In genomic region chr10:78424721-78425120, GRCh38 we compare ENCODE assay signal across 13 cellular contexts.
DNase-seq lines count a peak whose midpoint lies in the region; ATAC-seq and TF ChIP-seq lines count a peak whose summit lies in the region.
"Had no signal": no experiment of that assay in that cellular context is flagged by ENCODE, and none has a peak within 500 bp of the region (broad histone marks: within the 10 kb centered on the region; RNA-seq: fewer than 3 reads in every experiment).

No MANE protein-coding gene starts in this region.

- TF ChIP-seq CTCF in OCI-LY1 (IDR thresholded peaks at IDR 0.05; ENCODE audit: low read length) = peak; percentile 36; the same call in 1 of the 2 replicates
- TF ChIP-seq CTCF in epithelial cell of proximal tubule (conservative IDR thresholded peaks at IDR 0.05; ENCODE audit: low read depth, low read length) = peak; percentile 49
- no peak for TF ChIP-seq CTCF in upper lobe of right lung (IDR thresholded peaks at IDR 0.05)
- TF ChIP-seq CTCF in vagina (IDR thresholded peaks at IDR 0.05) = no peak

- H3K4me3 ChIP-seq in OCI-LY1 (ENCODE audit: low read depth, low read length, poor library complexity, severe bottlenecking) = no peak overlapping the region
- no peak overlapping the region for H3K4me3 ChIP-seq in epithelial cell of proximal tubule (ENCODE audit: low read depth, low read length)
- H3K4me3 ChIP-seq in upper lobe of right lung = no peak overlapping the region
- H3K4me3 ChIP-seq in vagina = no peak overlapping the region
- H3K4me3 ChIP-seq: dorsolateral prefrontal cortex had no signal

- H3K27me3 Mint-ChIP-seq in activated CD4-positive, alpha-beta T cell treated with anti-CD3 and anti-CD28 coated beads, Interleukin-2, amount 10 ng/mL, durations not matched to agents 24 days and 14 days = peaks cover 25% of the 10 kb centered on the region

- H3K4me1 Mint-ChIP-seq in activated CD4-positive, alpha-beta T cell treated with anti-CD3 and anti-CD28 coated beads, Interleukin-2, amount 10 ng/mL, durations not matched to agents 24 days and 14 days = no peaks in the 10 kb centered on the region
- H3K4me1 Mint-ChIP-seq: CD4-positive, CD25-positive, alpha-beta regulatory T cell had no signal

- H3K79me2 ChIP-seq in OCI-LY1 (ENCODE audit: insufficient read depth, low read length) = no peaks in the 10 kb centered on the region

- H3F3A ChIP-seq in OCI-LY1 (ENCODE audit: insufficient read depth, low read length) = no peaks in the 10 kb centered on the region

- TF ChIP-seq POLR2A in GM18505 (IDR thresholded peaks at IDR 0.05; ENCODE audit: borderline replicate concordance, extremely low read depth, insufficient read depth, insufficient read length) (no peak), vagina (IDR thresholded peaks at IDR 0.05) (no peak)

- peaks cover under 1% of the 10 kb centered on the region; the same call in 1 of the 2 replicates for H3K27me3 ChIP-seq in OCI-LY1 (ENCODE audit: insufficient read depth, low read length)
- H3K27me3 ChIP-seq in upper lobe of right lung = no peaks in the 10 kb centered on the region
- H3K27me3 ChIP-seq in vagina = no peaks in the 10 kb centered on the region
- H3K27me3 ChIP-seq: dorsolateral prefrontal cortex had no signal

- no peak overlapping the region for H3K27ac Mint-ChIP-seq in activated CD4-positive, alpha-beta T cell treated with anti-CD3 and anti-CD28 coated beads, Interleukin-2, amount 10 ng/mL, durations not matched to agents 24 days and 14 days
- H3K27ac Mint-ChIP-seq: CD4-positive, CD25-positive, alpha-beta regulatory T cell had no signal

- H3K4me2 ChIP-seq in OCI-LY1 (ENCODE audit: low read length) = no peak overlapping the region

- H3K36me3 ChIP-seq in OCI-LY1 (ENCODE audit: insufficient read depth, low read length) (no peaks in the 10 kb centered on the region; the same call in 1 of the 2 replicates), upper lobe of right lung (no peaks in the 10 kb centered on the region), vagina (no peaks in the 10 kb centered on the region)

- DNase-seq in activated CD4-positive, alpha-beta T cell treated with anti-CD3 and anti-CD28 coated beads, Interleukin-2, amount 10 ng/mL, durations not matched to agents 24 days and 14 days = peak; percentile 58
- DNase-seq in activated CD4-positive, alpha-beta T cell treated with anti-CD3 and anti-CD28 coated beads for 1 hour = no peak
- DNase-seq in epithelial cell of proximal tubule (ENCODE audit: low read depth) = no peak
- no peak for DNase-seq in upper lobe of right lung
- DNase-seq in NCI-H524 treated with DMSO at 0.1 percent for 48 hours (lab: John Stamatoyannopoulos, UW) = no peak
- DNase-seq in vagina (ENCODE audit: extremely low spot score in 2 of 2) = no peak
- DNase-seq: CD4-positive, CD25-positive, alpha-beta regulatory T cell; kidney; NCI-H1417; T-helper 1 cell had no signal

- H3K9me3 ChIP-seq in OCI-LY1 (ENCODE audit: low read length) = no peaks in the 10 kb centered on the region
- peaks cover 5% of the 10 kb centered on the region for H3K9me3 ChIP-seq in upper lobe of right lung
- H3K9me3 ChIP-seq in vagina = peaks cover 6% of the 10 kb centered on the region

- peak; percentile 51 for ATAC-seq in upper lobe of right lung
- no peak for ATAC-seq in GM18505 (IDR thresholded peaks at IDR 0.05; ENCODE audit: unreplicated experiment)

- H3K4me3 Mint-ChIP-seq in activated CD4-positive, alpha-beta T cell treated with anti-CD3 and anti-CD28 coated beads, Interleukin-2, amount 10 ng/mL, durations not matched to agents 24 days and 14 days = no peak overlapping the region
- H3K4me3 Mint-ChIP-seq: CD4-positive, CD25-positive, alpha-beta regulatory T cell had no signal

- intact Hi-C loops in activated CD4-positive, alpha-beta T cell treated with anti-CD3 and anti-CD28 coated beads, Interleukin-2, amount 10 ng/mL, durations not matched to agents 24 days and 14 days (cut with micrococcal nuclease) = loop anchor here (5.0 kb wide), 1 partner anchor 233 kb away; no protein-coding TSS in a partner anchor
- intact Hi-C loops in upper lobe of right lung (cut with DNase I) = no loop called here
- intact Hi-C loops in vagina (cut with DNase I) = no loop called here

- H4K20me1 ChIP-seq in OCI-LY1 (ENCODE audit: insufficient read depth, low read length) = no peaks in the 10 kb centered on the region

- H3K27ac ChIP-seq in OCI-LY1 (ENCODE audit: low read depth, low read length, poor library complexity, severe bottlenecking) = no peak overlapping the region
- H3K27ac ChIP-seq in upper lobe of right lung = no peak overlapping the region
- no peak overlapping the region for H3K27ac ChIP-seq in vagina
- H3K27ac ChIP-seq: dorsolateral prefrontal cortex had no signal

- H3K36me3 Mint-ChIP-seq in activated CD4-positive, alpha-beta T cell treated with anti-CD3 and anti-CD28 coated beads, Interleukin-2, amount 10 ng/mL, durations not matched to agents 24 days and 14 days (ENCODE audit: low read depth) = no peaks in the 10 kb centered on the region
- H3K36me3 Mint-ChIP-seq: CD4-positive, CD25-positive, alpha-beta regulatory T cell had no signal

- no peak overlapping the region for H2AFZ ChIP-seq in OCI-LY1 (ENCODE audit: low read length)

- no peaks in the 10 kb centered on the region for H3K9me2 ChIP-seq in OCI-LY1 (ENCODE audit: low read depth, low read length)

- no peak overlapping the region for H3K9ac ChIP-seq in OCI-LY1 (ENCODE audit: low read length)

- H3K4me1 ChIP-seq in OCI-LY1 (ENCODE audit: insufficient read depth, low read length, severe bottlenecking) (no peaks in the 10 kb centered on the region), upper lobe of right lung (peaks cover 5% of the 10 kb centered on the region), vagina (no peaks in the 10 kb centered on the region)

- H3K9me3 Mint-ChIP-seq in activated CD4-positive, alpha-beta T cell treated with anti-CD3 and anti-CD28 coated beads, Interleukin-2, amount 10 ng/mL, durations not matched to agents 24 days and 14 days = no peaks in the 10 kb centered on the region

Comparison
In these comparisons a context has a peak if more than half of its experiments do, and no peak if none do; other contexts are left out.
1. CTCF ChIP-seq: peak in OCI-LY1 (single experiment) and epithelial cell of proximal tubule (single experiment); none in upper lobe of right lung (single experiment) and vagina (0 of 3).